8 cellular contexts compared by ENCODE assay signal in genomic region chrX:2812161-2812907, GRCh38. TPM values are rescaled to one million over a fixed set of nuclear protein-coding genes. Genes with fewer than 3 reads are reported as not detected.
DNase-seq lines count a peak whose midpoint lies in the region; ATAC-seq and TF ChIP-seq lines count a peak whose summit lies in the region.
"Not testable (repeated sequence)": the region's sequence is repeated elsewhere in the genome, so short reads cannot be mapped to it uniquely, and the experiment has no call there.

No MANE protein-coding gene starts in this region.

- H3K9me3 ChIP-seq in ES-I3 (ENCODE audit: control insufficient read depth, insufficient read depth, low read length); mammary epithelial cell (replicated peaks; ENCODE audit: insufficient read depth, low read length); right cardiac atrium (ENCODE audit: control insufficient read depth, low read length); psoas muscle; tibial artery: not testable (repeated sequence)

- H3K27ac ChIP-seq in mammary epithelial cell (ENCODE audit: insufficient read depth, low read depth, low read length), result peak overlapping the region; percentile 64
- not testable (repeated sequence) for H3K27ac ChIP-seq in right cardiac atrium (ENCODE audit: low read length); psoas muscle; tibial artery

- CTCF ChIA-PET in activated CD4-positive, alpha-beta T cell treated with anti-CD3 and anti-CD28 coated beads, Interleukin-2, amount 10 ng/mL, durations not matched to agents 7 days and 5 days (lab: Charles Lee); mammary epithelial cell (lab: Charles Lee; ENCODE audit: low non-redundant PET): not testable (repeated sequence)

- dilution Hi-C loops in mammary epithelial cell (cut with HindIII; ENCODE audit: low sequenced_read_pairs), result not testable (repeated sequence)

- not testable (repeated sequence) for H3K36me3 ChIP-seq in ES-I3 (ENCODE audit: insufficient read depth, low read length); mammary epithelial cell (ENCODE audit: insufficient read depth, low read length); psoas muscle (ENCODE audit: insufficient read depth in 1 of 2, low read depth in 1 of 2); tibial artery

- H3K4me1 ChIP-seq in ES-I3 (ENCODE audit: insufficient read depth, low read length); mammary epithelial cell (ENCODE audit: insufficient read depth, low read length); right cardiac atrium (ENCODE audit: control insufficient read depth, insufficient read depth, low read length); psoas muscle; tibial artery: not testable (repeated sequence)

- not testable (repeated sequence) for H3K27me3 ChIP-seq in mammary epithelial cell (ENCODE audit: insufficient read depth, low read length); right cardiac atrium (ENCODE audit: control insufficient read depth, insufficient read depth); psoas muscle (ENCODE audit: insufficient read depth in 3 of 3, low read length in 2 of 3); tibial artery

- H2AFZ ChIP-seq in mammary epithelial cell (ENCODE audit: low read depth, low read length), result peak overlapping the region; percentile 78

- not testable (repeated sequence) for H3K36me3 Mint-ChIP-seq in activated CD4-positive, alpha-beta T cell treated with anti-CD3 and anti-CD28 coated beads, Interleukin-2, amount 10 ng/mL, durations not matched to agents 7 days and 5 days (ENCODE audit: low read depth)

- H3K4me2 ChIP-seq in mammary epithelial cell (ENCODE audit: insufficient read depth, low read depth, low read length), result not testable (repeated sequence)

- not testable (repeated sequence) for BruUV-seq in mammary epithelial cell (replicated peaks; lab: Mats Ljungman, UMichigan)

- H3K9ac ChIP-seq in ES-I3 (ENCODE audit: low read depth, low read length) (peak overlapping the region; percentile 8; the same call in 1 of the 2 replicates), mammary epithelial cell (ENCODE audit: insufficient read depth, low read length) (peak overlapping the region; percentile 7)

- in situ Hi-C loops in mammary epithelial cell (cut with MboI; ENCODE audit: low sequenced_read_pairs in 2 of 2), result loop anchor here (10.0 to 25.0 kb wide), 3 partner anchors 150 to 1150 kb away; no protein-coding TSS in a partner anchor

- TF ChIP-seq CTCF in mammary epithelial cell (conservative IDR thresholded peaks at IDR 0.05 in 1 of 2, IDR thresholded peaks at IDR 0.05 in 1 of 2; ENCODE audit: extremely low read depth in 1 of 2, insufficient read depth in 1 of 2, low read depth in 1 of 2, low read length in 2 of 2) (peak; percentile 35 to 64), psoas muscle (IDR thresholded peaks at IDR 0.05) (peak; percentile 55), tibial artery (IDR thresholded peaks at IDR 0.05) (peak; percentile 37 to 66)

- not testable (repeated sequence) for H3K79me2 ChIP-seq in mammary epithelial cell (ENCODE audit: insufficient read depth, low read length)

- not testable (repeated sequence) for H3K4me1 Mint-ChIP-seq in activated CD4-positive, alpha-beta T cell treated with anti-CD3 and anti-CD28 coated beads, Interleukin-2, amount 10 ng/mL, durations not matched to agents 7 days and 5 days

- 21% methylated on average over 12 of the region's 16 CpGs for WGBS in mammary epithelial cell (ENCODE audit: low coverage, missing lambda C conversion rate)
- WGBS in right cardiac atrium, result 30% methylated on average over 13 of the region's 16 CpGs
- WGBS in psoas muscle, 3 donors, result 27 to 31% (median 28%) methylated on average over 13 to 14 of the region's 16 CpGs

- DNase-seq in NCI-H748 (lab: John Stamatoyannopoulos, UW; ENCODE audit: unreplicated experiment) (peak; percentile 48), mammary epithelial cell (peak; percentile 62), right cardiac atrium (peak in 2 of 3 donors; percentile 33 to 51), psoas muscle (peak; percentile 26 to 60)
- DNase-seq in activated CD4-positive, alpha-beta T cell treated with anti-CD3 and anti-CD28 coated beads, Interleukin-2, amount 10 ng/mL, durations not matched to agents 7 days and 5 days, result peak; percentile 53
- not testable (repeated sequence) for DNase-seq in tibial artery

- ATAC-seq in HG02763 (IDR thresholded peaks at IDR 0.05; ENCODE audit: unreplicated experiment) (peak; percentile 73), right cardiac atrium (peak in 1 of 2 donors; percentile 72), psoas muscle (peak in 3 of 4 donors; percentile 42 to 74 (median 47))

- not testable (repeated sequence) for H4K20me1 ChIP-seq in mammary epithelial cell (ENCODE audit: insufficient read depth, low read length)

- H3K27ac Mint-ChIP-seq in activated CD4-positive, alpha-beta T cell treated with anti-CD3 and anti-CD28 coated beads, Interleukin-2, amount 10 ng/mL, durations not matched to agents 7 days and 5 days, result not testable (repeated sequence)

- POLR2A ChIA-PET in activated CD4-positive, alpha-beta T cell treated with anti-CD3 and anti-CD28 coated beads, Interleukin-2, amount 10 ng/mL, durations not matched to agents 7 days and 5 days (lab: Charles Lee), result interaction anchor here (0.6 kb wide), 1 partner anchor 10 kb away, joined by 4 read pairs; no protein-coding TSS in a partner anchor

- not testable (repeated sequence) for H3K27me3 Mint-ChIP-seq in activated CD4-positive, alpha-beta T cell treated with anti-CD3 and anti-CD28 coated beads, Interleukin-2, amount 10 ng/mL, durations not matched to agents 7 days and 5 days

- intact Hi-C loops in mammary epithelial cell (cut with micrococcal nuclease), result loop anchor here (1.0 to 10.0 kb wide), 3 partner anchors 108 to 1358 kb away; partner anchors contain the start of gene ASMTL
- intact Hi-C loops in right cardiac atrium (cut with DNase I), result loop anchor here in 3 of 4 donors (2.0 to 10.0 kb wide), 3 partner anchors 168 to 170 kb away; no protein-coding TSS in a partner anchor
- intact Hi-C loops in psoas muscle (cut with DNase I), result loop anchor here (5.0 to 10.0 kb wide), 4 partner anchors 165 to 1358 kb away; partner anchors contain the start of gene ASMTL (in 1 of the 2)
- intact Hi-C loops in tibial artery (cut with DNase I; ENCODE audit: low total_unique reads), result not testable (repeated sequence)

- H3K4me3 Mint-ChIP-seq in activated CD4-positive, alpha-beta T cell treated with anti-CD3 and anti-CD28 coated beads, Interleukin-2, amount 10 ng/mL, durations not matched to agents 7 days and 5 days, result not testable (repeated sequence)

- not testable (repeated sequence) for H3K9me3 Mint-ChIP-seq in activated CD4-positive, alpha-beta T cell treated with anti-CD3 and anti-CD28 coated beads, Interleukin-2, amount 10 ng/mL, durations not matched to agents 7 days and 5 days

- H3K4me3 ChIP-seq in mammary epithelial cell (replicated peaks in 1 of 3; ENCODE audit: insufficient read depth in 1 of 3, low read depth in 2 of 3, low read length in 3 of 3); right cardiac atrium (ENCODE audit: low read length); psoas muscle; tibial artery: not testable (repeated sequence)

RNA-seq across cellular contexts. Expression of gene GYG2, which starts 16.4 kb away (rescaled TPM):
- not detected for total RNA-seq in activated CD4-positive, alpha-beta T cell treated with anti-CD3 and anti-CD28 coated beads, Interleukin-2, amount 10 ng/mL, durations not matched to agents 7 days and 5 days
- not detected for total RNA-seq in mammary epithelial cell
- not detected for polyA plus RNA-seq in mammary epithelial cell
- polyA minus RNA-seq in mammary epithelial cell, result not detected
- 1 to 10 TPM in 2 of 4 donors, under 1 TPM in 2; 0.26 to 4.5 (median 1.1) TPM for total RNA-seq in right cardiac atrium
- 1.1 TPM for polyA plus RNA-seq in right cardiac atrium
- total RNA-seq in psoas muscle, result under 1 TPM in 3 of 4 donors, not detected in 1; 0.42 to 0.69 (median 0.52) TPM
- 1 to 10 TPM in 1 of 3 donors, under 1 TPM in 2; 0.09 to 1.1 (median 0.42) TPM for polyA plus RNA-seq in psoas muscle
